ENCODE assay signal across 15 cellular contexts in the genomic region with DNA sequence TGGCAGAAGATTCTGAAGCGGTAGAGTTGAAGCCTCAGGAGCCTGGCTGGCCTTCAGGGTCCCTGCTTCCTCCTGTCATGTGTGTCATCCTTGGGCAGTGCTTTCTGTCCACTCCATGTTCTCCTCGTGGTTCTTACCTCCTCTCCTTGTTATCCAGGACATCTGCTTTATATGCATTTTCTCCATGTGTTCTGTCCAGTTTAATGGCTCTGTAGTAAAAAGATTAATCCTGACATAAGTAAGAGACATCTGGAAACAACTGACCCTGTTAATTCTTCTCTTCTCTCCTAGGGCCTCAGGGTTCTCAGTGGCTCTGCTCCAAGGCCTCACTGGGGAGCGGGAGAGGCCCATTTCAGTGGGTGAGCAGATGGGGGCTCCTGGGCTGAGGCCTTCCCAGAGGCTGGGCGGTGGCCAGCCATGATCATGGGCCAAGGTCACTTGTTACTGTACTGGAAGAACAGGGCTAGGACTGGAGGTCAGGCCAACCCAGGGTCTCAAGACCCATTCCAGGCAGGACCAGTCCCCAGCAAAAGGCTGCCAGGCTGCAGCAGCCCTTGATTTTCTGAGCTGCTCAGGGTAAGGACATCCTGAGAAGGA. TPM values are rescaled to one million over a fixed set of nuclear protein-coding genes. Genes with fewer than 3 reads are reported as not detected.
DNase-seq lines count a peak whose midpoint lies in the region; ATAC-seq and TF ChIP-seq lines count a peak whose summit lies in the region.
"Had no signal": no experiment of that assay in that cellular context is flagged by ENCODE, and none has a peak within 500 bp of the region (broad histone marks: within the 10 kb centered on the region; RNA-seq: fewer than 3 reads in every experiment).

No MANE protein-coding gene starts in this region.

- H3K4me1 ChIP-seq in effector memory CD4-positive, alpha-beta T cell (ENCODE audit: control insufficient read depth, insufficient read depth, low read length, poor library complexity, severe bottlenecking) = peaks cover 9% of the 10 kb centered on the region

- peaks cover 17% of the 10 kb centered on the region for H3K27me3 Mint-ChIP-seq in activated CD8-positive, alpha-beta memory T cell treated with anti-CD3 and anti-CD28 coated beads, Interleukin-2, amount 10 ng/mL, durations not matched to agents 7 days and 5 days
- H3K27me3 Mint-ChIP-seq in immature natural killer cell (ENCODE audit: low read depth in 3 of 3) (peaks cover 0 to 6% (median 2%) of the 10 kb centered on the region in 3 donors), type B pancreatic cell (no peaks in the 10 kb centered on the region)

- H3K36me3 Mint-ChIP-seq in activated CD8-positive, alpha-beta memory T cell treated with anti-CD3 and anti-CD28 coated beads, Interleukin-2, amount 10 ng/mL, durations not matched to agents 7 days and 5 days = peaks cover 3% of the 10 kb centered on the region
- H3K36me3 Mint-ChIP-seq in immature natural killer cell (no peaks in the 10 kb centered on the region), type B pancreatic cell (peaks cover 6% of the 10 kb centered on the region)

- no peaks in the 10 kb centered on the region for H3K9me3 ChIP-seq in effector memory CD4-positive, alpha-beta T cell (ENCODE audit: control insufficient read depth, low read length)
- H3K9me3 ChIP-seq: heart right ventricle, left ventricle myocardium inferior, tibial nerve had no signal

- H3K27ac ChIP-seq in VCaP = peak overlapping the region; percentile 62; the same call in 1 of the 2 replicates
- no peak overlapping the region for H3K27ac ChIP-seq in effector memory CD4-positive, alpha-beta T cell (ENCODE audit: insufficient read depth, low read length, poor library complexity, severe bottlenecking)
- H3K27ac ChIP-seq: left ventricle myocardium inferior had no signal

- H3K4me1 Mint-ChIP-seq in activated CD8-positive, alpha-beta memory T cell treated with anti-CD3 and anti-CD28 coated beads, Interleukin-2, amount 10 ng/mL, durations not matched to agents 7 days and 5 days = peaks cover 29% of the 10 kb centered on the region
- H3K4me1 Mint-ChIP-seq in immature natural killer cell = peaks cover 13 to 22% of the 10 kb centered on the region in 2 donors
- peaks cover 38% of the 10 kb centered on the region for H3K4me1 Mint-ChIP-seq in type B pancreatic cell (ENCODE audit: unreplicated experiment)

- TF ChIP-seq CTCF in VCaP (conservative IDR thresholded peaks at IDR 0.05) = no peak
- no peak for TF ChIP-seq CTCF in type B pancreatic cell (conservative IDR thresholded peaks at IDR 0.05)

- CTCF ChIA-PET in activated CD8-positive, alpha-beta memory T cell treated with anti-CD3 and anti-CD28 coated beads, Interleukin-2, amount 10 ng/mL, durations not matched to agents 7 days and 5 days (lab: Charles Lee) = interaction anchor here (1.0 to 1.6 kb wide), 3 partner anchors 25 to 125 kb away, joined by 3 to 6 read pairs (median 4); no protein-coding TSS in a partner anchor

- ATAC-seq in activated CD8-positive, alpha-beta memory T cell treated with anti-CD3 and anti-CD28 coated beads, Interleukin-2, amount 10 ng/mL, durations not matched to agents 7 days and 5 days = no peak
- ATAC-seq in GM19455 (IDR thresholded peaks at IDR 0.05; ENCODE audit: unreplicated experiment) (no peak), GM18502 (IDR thresholded peaks at IDR 0.05; ENCODE audit: poor library complexity, unreplicated experiment) (no peak)

- no peak for DNase-seq in activated CD8-positive, alpha-beta memory T cell treated with anti-CD3 and anti-CD28 coated beads, Interleukin-2, amount 10 ng/mL, durations not matched to agents 7 days and 5 days
- DNase-seq in activated CD8-positive, alpha-beta memory T cell treated with anti-CD3 and anti-CD28 coated beads for 24 hours = no peak
- DNase-seq in immature natural killer cell = no peak
- DNase-seq in type B pancreatic cell (ENCODE audit: extremely low spot score, unreplicated experiment) = no peak
- no peak for DNase-seq in effector memory CD4-positive, alpha-beta T cell
- DNase-seq: activated CD8-positive, alpha-beta memory T cell treated with anti-CD3 and anti-CD28 coated beads, Interleukin-2, amount 50 U/mL, for 48 hours; effector CD4-positive, alpha-beta T cell; heart right ventricle; left ventricle myocardium inferior; stimulated activated CD4-positive, alpha-beta T cell treated with anti-CD3 and anti-CD28 coated beads, Interleukin-12 subunit alpha, Interleukin-12 subunit beta, amount 100 ng/mL, for 4 hours; T1000 had no signal

- H3K4me3 Mint-ChIP-seq in activated CD8-positive, alpha-beta memory T cell treated with anti-CD3 and anti-CD28 coated beads, Interleukin-2, amount 10 ng/mL, durations not matched to agents 7 days and 5 days = no peak overlapping the region
- H3K4me3 Mint-ChIP-seq in immature natural killer cell = no peak overlapping the region
- H3K4me3 Mint-ChIP-seq in type B pancreatic cell = no peak overlapping the region

- no peaks in the 10 kb centered on the region for H3K36me3 ChIP-seq in effector memory CD4-positive, alpha-beta T cell (ENCODE audit: control insufficient read depth, insufficient read depth, low read length)
- H3K36me3 ChIP-seq: heart right ventricle, left ventricle myocardium inferior, tibial nerve had no signal

- H3K27me3 ChIP-seq in effector memory CD4-positive, alpha-beta T cell (replicated peaks; ENCODE audit: control insufficient read depth, insufficient read depth, low read length, poor library complexity, severe bottlenecking) = no peaks in the 10 kb centered on the region
- H3K27me3 ChIP-seq: heart right ventricle, tibial nerve had no signal

- no peak overlapping the region for H3K4me3 ChIP-seq in effector memory CD4-positive, alpha-beta T cell (ENCODE audit: insufficient read depth, low read depth, low read length, poor library complexity, severe bottlenecking)
- H3K4me3 ChIP-seq: left ventricle myocardium inferior, tibial nerve had no signal

- H3K27ac Mint-ChIP-seq in activated CD8-positive, alpha-beta memory T cell treated with anti-CD3 and anti-CD28 coated beads, Interleukin-2, amount 10 ng/mL, durations not matched to agents 7 days and 5 days = peak overlapping the region; percentile 96
- H3K27ac Mint-ChIP-seq in immature natural killer cell (peak overlapping the region in 4 of 6 donors; percentile 5 to 48 (median 19)), type B pancreatic cell (peak overlapping the region; percentile 98)

- H3K9me3 Mint-ChIP-seq in activated CD8-positive, alpha-beta memory T cell treated with anti-CD3 and anti-CD28 coated beads, Interleukin-2, amount 10 ng/mL, durations not matched to agents 7 days and 5 days (ENCODE audit: low read depth) = peaks cover 2% of the 10 kb centered on the region
- H3K9me3 Mint-ChIP-seq in immature natural killer cell (no peaks in the 10 kb centered on the region), type B pancreatic cell (peaks cover 7% of the 10 kb centered on the region)

RNA-seq across cellular contexts. Expression of a gene that starts 20.2 kb away (rescaled TPM):
- 1 to 10 TPM; 5.3 to 7.0 TPM for total RNA-seq in activated CD8-positive, alpha-beta memory T cell treated with anti-CD3 and anti-CD28 coated beads, Interleukin-2, amount 10 ng/mL, durations not matched to agents 7 days and 5 days
- 1 to 10 TPM; 1.1 to 3.3 (median 2.0) TPM for polyA plus RNA-seq in immature natural killer cell
- 26.3 and 82.5 TPM in 2 replicates for total RNA-seq in type B pancreatic cell (ENCODE audit: low replicate concordance)

RNA-seq across cellular contexts. Expression of a gene that starts 59.7 kb away (rescaled TPM):
- total RNA-seq in activated CD8-positive, alpha-beta memory T cell treated with anti-CD3 and anti-CD28 coated beads, Interleukin-2, amount 10 ng/mL, durations not matched to agents 7 days and 5 days = under 1 TPM; 0.15 to 0.35 TPM
- not detected for polyA plus RNA-seq in immature natural killer cell
- total RNA-seq in type B pancreatic cell (ENCODE audit: low replicate concordance) = 8.9 and 10.1 TPM in 2 replicates

Comparison
In these comparisons a context has a peak if more than half of its experiments do, and no peak if none do; other contexts are left out.
1. H3K27ac Mint-ChIP-seq: peak in every context shown above with its lines; median percentile 98 in type B pancreatic cell; 96 in activated CD8-positive, alpha-beta memory T cell treated with anti-CD3 and anti-CD28 coated beads, Interleukin-2, amount 10 ng/mL, durations not matched to agents 7 days and 5 days; 19 in immature natural killer cell.